In genomic region chrX:7876957-7877356, GRCh38 we compare ENCODE assay signal across 1 cellular context.
TF ChIP-seq lines count a peak whose summit lies in the region.

No MANE protein-coding gene starts in this region.

TF ChIP-seq in K562, 482 proteins besides CTCF, POLR2A, EP300 and RAD21:
- TF ChIP-seq RBFOX2 (IDR thresholded peaks at IDR 0.05; ENCODE audit: low read depth, low read length) (no peak), KDM1A (IDR thresholded peaks at IDR 0.05) (peak; percentile 41 to 55; a peak in 3 of 4 replicates), CBFA2T3 (IDR thresholded peaks at IDR 0.05) (peak; percentile 56), CBFA2T2 (conservative IDR thresholded peaks at IDR 0.05) (peak; percentile 27)
TF ChIP-seq in K562: peak in this region for 3.
